1 cellular context compared by ENCODE assay signal in the genomic region with DNA sequence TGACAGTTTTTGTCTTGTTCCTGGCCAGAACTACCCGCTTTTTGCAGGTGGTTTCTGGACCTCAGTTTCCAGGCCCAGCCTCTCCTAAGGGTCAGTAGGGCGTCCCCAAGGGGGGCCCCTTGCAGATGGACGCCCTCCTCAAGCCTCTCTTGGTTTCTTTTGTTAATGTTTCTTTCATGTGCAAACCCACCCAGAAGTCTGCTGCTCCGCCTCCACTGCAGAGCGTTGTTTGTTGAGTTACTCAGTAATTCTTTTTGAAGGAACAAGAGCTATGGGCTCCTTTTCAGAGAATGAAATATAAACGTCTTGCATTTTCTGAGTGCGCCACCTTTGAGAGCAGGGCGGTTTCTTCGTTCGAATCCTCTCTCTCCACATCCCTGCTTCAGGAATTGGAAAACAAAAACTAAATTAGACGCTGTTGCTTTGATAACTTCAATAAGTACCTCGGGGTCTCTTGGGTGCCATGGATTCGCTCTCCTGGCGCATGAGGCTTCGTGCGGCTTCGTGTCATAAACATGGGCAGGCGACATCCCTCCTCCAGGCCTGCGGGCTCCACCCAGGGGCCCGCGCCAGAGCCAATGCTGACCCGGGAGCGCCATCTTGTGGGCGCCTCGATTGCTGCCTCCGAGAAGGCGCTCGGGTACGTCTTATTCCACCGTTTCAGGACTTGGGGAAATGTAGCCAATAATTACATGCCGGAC.
TF ChIP-seq lines count a peak whose summit lies in the region.

No MANE protein-coding gene starts in this region.

TF ChIP-seq in H1, 55 proteins besides CTCF, POLR2A, EP300 and RAD21 (continued from another document):
- TF ChIP-seq ASH2L (IDR thresholded peaks at IDR 0.05; ENCODE audit: low read length) (peak; percentile 75), CREB1 (IDR thresholded peaks at IDR 0.05) (peak; percentile 79), POLR2AphosphoS5 (IDR thresholded peaks at IDR 0.05; ENCODE audit: low read depth, low read length) (no peak)
- TF ChIP-seq, protein P1, sequence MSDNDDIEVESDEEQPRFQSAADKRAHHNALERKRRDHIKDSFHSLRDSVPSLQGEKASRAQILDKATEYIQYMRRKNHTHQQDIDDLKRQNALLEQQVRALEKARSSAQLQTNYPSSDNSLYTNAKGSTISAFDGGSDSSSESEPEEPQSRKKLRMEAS (IDR thresholded peaks at IDR 0.05) = peak; percentile 97
